2 cellular contexts compared by ENCODE assay signal in the genomic region with DNA sequence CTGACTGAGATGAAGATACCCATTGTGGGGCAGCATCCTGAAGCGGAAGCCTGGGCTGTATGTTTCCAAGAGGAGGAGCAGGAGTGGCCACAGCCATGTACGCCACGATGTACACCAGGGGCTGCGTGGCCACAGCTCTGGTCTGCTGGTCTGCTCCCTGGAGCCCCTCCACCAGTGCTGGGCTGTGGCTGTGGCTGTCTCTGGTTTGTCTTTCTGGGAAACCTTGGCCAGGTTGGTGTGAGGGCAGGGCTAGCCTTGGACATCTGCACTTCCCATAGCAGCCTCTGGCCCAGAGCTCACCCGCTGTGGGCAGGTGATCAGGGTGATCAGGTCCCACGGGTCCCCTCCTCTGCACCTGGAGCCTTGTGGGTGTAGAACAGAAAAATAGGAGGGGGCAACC.
TF ChIP-seq lines count a peak whose summit lies in the region.

No MANE protein-coding gene starts in this region.

TF ChIP-seq in GM23338, 12 proteins besides CTCF, POLR2A, EP300 and RAD21:
- TF ChIP-seq, protein P1, sequence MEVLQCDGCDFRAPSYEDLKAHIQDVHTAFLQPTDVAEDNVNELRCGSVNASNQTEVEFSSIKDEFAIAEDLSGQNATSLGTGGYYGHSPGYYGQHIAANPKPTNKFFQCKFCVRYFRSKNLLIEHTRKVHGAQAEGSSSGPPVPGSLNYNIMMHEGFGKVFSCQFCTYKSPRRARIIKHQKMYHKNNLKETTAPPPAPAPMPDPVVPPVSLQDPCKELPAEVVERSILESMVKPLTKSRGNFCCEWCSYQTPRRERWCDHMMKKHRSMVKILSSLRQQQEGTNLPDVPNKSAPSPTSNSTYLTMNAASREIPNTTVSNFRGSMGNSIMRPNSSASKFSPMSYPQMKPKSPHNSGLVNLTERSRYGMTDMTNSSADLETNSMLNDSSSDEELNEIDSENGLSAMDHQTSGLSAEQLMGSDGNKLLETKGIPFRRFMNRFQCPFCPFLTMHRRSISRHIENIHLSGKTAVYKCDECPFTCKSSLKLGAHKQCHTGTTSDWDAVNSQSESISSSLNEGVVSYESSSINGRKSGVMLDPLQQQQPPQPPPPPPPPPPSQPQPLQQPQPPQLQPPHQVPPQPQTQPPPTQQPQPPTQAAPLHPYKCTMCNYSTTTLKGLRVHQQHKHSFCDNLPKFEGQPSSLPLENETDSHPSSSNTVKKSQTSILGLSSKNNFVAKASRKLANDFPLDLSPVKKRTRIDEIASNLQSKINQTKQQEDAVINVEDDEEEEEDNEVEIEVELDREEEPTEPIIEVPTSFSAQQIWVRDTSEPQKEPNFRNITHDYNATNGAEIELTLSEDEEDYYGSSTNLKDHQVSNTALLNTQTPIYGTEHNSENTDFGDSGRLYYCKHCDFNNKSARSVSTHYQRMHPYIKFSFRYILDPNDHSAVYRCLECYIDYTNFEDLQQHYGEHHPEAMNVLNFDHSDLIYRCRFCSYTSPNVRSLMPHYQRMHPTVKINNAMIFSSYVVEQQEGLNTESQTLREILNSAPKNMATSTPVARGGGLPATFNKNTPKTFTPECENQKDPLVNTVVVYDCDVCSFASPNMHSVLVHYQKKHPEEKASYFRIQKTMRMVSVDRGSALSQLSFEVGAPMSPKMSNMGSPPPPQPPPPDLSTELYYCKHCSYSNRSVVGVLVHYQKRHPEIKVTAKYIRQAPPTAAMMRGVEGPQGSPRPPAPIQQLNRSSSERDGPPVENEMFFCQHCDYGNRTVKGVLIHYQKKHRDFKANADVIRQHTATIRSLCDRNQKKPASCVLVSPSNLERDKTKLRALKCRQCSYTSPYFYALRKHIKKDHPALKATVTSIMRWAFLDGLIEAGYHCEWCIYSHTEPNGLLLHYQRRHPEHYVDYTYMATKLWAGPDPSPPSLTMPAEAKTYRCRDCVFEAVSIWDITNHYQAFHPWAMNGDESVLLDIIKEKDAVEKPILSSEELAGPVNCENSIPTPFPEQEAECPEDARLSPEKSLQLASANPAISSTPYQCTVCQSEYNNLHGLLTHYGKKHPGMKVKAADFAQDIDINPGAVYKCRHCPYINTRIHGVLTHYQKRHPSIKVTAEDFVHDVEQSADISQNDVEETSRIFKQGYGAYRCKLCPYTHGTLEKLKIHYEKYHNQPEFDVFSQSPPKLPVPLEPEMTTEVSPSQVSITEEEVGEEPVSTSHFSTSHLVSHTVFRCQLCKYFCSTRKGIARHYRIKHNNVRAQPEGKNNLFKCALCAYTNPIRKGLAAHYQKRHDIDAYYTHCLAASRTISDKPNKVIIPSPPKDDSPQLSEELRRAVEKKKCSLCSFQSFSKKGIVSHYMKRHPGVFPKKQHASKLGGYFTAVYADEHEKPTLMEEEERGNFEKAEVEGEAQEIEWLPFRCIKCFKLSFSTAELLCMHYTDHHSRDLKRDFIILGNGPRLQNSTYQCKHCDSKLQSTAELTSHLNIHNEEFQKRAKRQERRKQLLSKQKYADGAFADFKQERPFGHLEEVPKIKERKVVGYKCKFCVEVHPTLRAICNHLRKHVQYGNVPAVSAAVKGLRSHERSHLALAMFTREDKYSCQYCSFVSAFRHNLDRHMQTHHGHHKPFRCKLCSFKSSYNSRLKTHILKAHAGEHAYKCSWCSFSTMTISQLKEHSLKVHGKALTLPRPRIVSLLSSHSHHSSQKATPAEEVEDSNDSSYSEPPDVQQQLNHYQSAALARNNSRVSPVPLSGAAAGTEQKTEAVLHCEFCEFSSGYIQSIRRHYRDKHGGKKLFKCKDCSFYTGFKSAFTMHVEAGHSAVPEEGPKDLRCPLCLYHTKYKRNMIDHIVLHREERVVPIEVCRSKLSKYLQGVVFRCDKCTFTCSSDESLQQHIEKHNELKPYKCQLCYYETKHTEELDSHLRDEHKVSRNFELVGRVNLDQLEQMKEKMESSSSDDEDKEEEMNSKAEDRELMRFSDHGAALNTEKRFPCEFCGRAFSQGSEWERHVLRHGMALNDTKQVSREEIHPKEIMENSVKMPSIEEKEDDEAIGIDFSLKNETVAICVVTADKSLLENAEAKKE (CRISPR knock-in tag; IDR thresholded peaks at IDR 0.05), result no peak
- TF ChIP-seq POLR2AphosphoS5 (IDR thresholded peaks at IDR 0.05; ENCODE audit: low read depth) (no peak), STAT1 (IDR thresholded peaks at IDR 0.05; ENCODE audit: unreplicated experiment) (no peak), EZH2 (IDR thresholded peaks at IDR 0.05; ENCODE audit: low read depth, unreplicated experiment) (no peak), NANOG (IDR thresholded peaks at IDR 0.05; ENCODE audit: borderline replicate concordance) (no peak), JUNB (IDR thresholded peaks at IDR 0.05; ENCODE audit: unreplicated experiment) (no peak), EZH2phosphoT487 (IDR thresholded peaks at IDR 0.05; ENCODE audit: unreplicated experiment) (no peak), ZNF331 (CRISPR knock-in tag; IDR thresholded peaks at IDR 0.05; ENCODE audit: low read depth) (no peak), ZNF114 (CRISPR knock-in tag; IDR thresholded peaks at IDR 0.05) (no peak)
- TF ChIP-seq, protein P2, sequence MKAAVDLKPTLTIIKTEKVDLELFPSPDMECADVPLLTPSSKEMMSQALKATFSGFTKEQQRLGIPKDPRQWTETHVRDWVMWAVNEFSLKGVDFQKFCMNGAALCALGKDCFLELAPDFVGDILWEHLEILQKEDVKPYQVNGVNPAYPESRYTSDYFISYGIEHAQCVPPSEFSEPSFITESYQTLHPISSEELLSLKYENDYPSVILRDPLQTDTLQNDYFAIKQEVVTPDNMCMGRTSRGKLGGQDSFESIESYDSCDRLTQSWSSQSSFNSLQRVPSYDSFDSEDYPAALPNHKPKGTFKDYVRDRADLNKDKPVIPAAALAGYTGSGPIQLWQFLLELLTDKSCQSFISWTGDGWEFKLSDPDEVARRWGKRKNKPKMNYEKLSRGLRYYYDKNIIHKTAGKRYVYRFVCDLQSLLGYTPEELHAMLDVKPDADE (IDR thresholded peaks at IDR 0.05), result no peak

TF ChIP-seq in GM12878, 131 proteins besides CTCF, POLR2A, EP300 and RAD21:
- no peak for TF ChIP-seq CBFB (IDR thresholded peaks at IDR 0.05; ENCODE audit: low read depth)
- TF ChIP-seq, protein P3, sequence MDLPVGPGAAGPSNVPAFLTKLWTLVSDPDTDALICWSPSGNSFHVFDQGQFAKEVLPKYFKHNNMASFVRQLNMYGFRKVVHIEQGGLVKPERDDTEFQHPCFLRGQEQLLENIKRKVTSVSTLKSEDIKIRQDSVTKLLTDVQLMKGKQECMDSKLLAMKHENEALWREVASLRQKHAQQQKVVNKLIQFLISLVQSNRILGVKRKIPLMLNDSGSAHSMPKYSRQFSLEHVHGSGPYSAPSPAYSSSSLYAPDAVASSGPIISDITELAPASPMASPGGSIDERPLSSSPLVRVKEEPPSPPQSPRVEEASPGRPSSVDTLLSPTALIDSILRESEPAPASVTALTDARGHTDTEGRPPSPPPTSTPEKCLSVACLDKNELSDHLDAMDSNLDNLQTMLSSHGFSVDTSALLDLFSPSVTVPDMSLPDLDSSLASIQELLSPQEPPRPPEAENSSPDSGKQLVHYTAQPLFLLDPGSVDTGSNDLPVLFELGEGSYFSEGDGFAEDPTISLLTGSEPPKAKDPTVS (IDR thresholded peaks at IDR 0.05; ENCODE audit: low read depth, low read length), result no peak
- no peak for TF ChIP-seq SMARCA5 (IDR thresholded peaks at IDR 0.05)
- TF ChIP-seq TCF12 (IDR thresholded peaks at IDR 0.05; ENCODE audit: low read depth, low read length), result no peak
- TF ChIP-seq MTA2 (IDR thresholded peaks at IDR 0.05; ENCODE audit: low read depth), result no peak
- TF ChIP-seq PAX8 (IDR thresholded peaks at IDR 0.05), result no peak
- TF ChIP-seq NR2C2 (IDR thresholded peaks at IDR 0.05; ENCODE audit: borderline replicate concordance, control insufficient read depth, insufficient read length, low read depth), result no peak
- no peak for TF ChIP-seq GATAD2B (conservative IDR thresholded peaks at IDR 0.05; ENCODE audit: low read depth)
- no peak for TF ChIP-seq STAT3 (IDR thresholded peaks at IDR 0.05; ENCODE audit: low read depth, low read length)
- no peak for TF ChIP-seq RUNX3 (IDR thresholded peaks at IDR 0.05; ENCODE audit: low read length)
- TF ChIP-seq EED (IDR thresholded peaks at IDR 0.05; ENCODE audit: low read depth), result no peak
- TF ChIP-seq, protein P4, sequence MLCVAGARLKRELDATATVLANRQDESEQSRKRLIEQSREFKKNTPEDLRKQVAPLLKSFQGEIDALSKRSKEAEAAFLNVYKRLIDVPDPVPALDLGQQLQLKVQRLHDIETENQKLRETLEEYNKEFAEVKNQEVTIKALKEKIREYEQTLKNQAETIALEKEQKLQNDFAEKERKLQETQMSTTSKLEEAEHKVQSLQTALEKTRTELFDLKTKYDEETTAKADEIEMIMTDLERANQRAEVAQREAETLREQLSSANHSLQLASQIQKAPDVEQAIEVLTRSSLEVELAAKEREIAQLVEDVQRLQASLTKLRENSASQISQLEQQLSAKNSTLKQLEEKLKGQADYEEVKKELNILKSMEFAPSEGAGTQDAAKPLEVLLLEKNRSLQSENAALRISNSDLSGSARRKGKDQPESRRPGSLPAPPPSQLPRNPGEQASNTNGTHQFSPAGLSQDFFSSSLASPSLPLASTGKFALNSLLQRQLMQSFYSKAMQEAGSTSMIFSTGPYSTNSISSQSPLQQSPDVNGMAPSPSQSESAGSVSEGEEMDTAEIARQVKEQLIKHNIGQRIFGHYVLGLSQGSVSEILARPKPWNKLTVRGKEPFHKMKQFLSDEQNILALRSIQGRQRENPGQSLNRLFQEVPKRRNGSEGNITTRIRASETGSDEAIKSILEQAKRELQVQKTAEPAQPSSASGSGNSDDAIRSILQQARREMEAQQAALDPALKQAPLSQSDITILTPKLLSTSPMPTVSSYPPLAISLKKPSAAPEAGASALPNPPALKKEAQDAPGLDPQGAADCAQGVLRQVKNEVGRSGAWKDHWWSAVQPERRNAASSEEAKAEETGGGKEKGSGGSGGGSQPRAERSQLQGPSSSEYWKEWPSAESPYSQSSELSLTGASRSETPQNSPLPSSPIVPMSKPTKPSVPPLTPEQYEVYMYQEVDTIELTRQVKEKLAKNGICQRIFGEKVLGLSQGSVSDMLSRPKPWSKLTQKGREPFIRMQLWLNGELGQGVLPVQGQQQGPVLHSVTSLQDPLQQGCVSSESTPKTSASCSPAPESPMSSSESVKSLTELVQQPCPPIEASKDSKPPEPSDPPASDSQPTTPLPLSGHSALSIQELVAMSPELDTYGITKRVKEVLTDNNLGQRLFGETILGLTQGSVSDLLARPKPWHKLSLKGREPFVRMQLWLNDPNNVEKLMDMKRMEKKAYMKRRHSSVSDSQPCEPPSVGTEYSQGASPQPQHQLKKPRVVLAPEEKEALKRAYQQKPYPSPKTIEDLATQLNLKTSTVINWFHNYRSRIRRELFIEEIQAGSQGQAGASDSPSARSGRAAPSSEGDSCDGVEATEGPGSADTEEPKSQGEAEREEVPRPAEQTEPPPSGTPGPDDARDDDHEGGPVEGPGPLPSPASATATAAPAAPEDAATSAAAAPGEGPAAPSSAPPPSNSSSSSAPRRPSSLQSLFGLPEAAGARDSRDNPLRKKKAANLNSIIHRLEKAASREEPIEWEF (IDR thresholded peaks at IDR 0.05; ENCODE audit: insufficient replicate concordance, low read depth, low read length), result no peak
- TF ChIP-seq ZNF24 (IDR thresholded peaks at IDR 0.05), result no peak
- no peak for TF ChIP-seq HCFC1 (IDR thresholded peaks at IDR 0.05; ENCODE audit: low read length)
TF ChIP-seq in GM12878: peak in this region for 0.
